8 cellular contexts compared by ENCODE assay signal in the genomic region with DNA sequence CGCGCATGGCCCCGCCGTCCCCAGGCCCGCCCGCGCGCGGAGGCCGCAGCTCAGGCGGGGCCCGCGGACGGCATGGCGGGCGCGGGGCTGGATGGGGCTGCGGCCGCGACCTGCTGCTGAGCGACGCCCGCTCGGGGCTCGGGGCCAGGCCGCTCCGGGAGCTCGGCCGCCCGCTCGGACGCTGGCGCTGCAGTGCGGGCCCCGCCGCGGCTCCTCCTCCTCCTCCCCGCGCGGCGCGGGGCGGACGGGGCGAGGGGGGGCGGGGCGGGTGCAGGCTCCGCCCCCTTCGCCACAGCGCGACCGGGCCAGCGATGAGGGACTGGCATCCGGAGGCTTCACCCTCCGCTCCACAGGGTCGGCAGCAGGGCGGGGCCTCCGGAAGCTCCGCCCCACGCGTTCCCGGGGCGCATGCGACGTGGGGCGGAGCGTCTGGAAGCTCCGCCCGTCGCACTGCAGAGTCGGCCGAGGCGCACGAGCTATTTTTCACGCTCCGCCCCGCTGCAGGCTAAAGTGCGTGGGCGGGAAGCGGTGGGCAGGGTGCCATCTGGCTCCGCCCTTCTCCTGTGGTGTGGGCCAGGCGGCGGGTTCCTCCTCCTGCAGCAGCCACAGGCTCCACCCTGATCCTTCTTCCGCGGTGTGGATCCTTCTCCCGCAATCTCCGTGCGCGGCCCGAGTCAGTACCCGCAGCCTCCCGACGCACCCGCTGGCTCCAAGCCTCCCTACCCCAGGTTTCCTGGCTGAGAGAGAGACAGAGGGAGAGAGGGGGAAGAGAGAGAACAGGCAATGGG. TPM values are rescaled to one million over a fixed set of nuclear protein-coding genes. Genes with fewer than 3 reads are reported as not detected.
A peak's percentile ranks its signal among the peaks of the same experiment; 100 is the strongest.
DNase-seq lines count a peak whose midpoint lies in the region; ATAC-seq and TF ChIP-seq lines count a peak whose summit lies in the region.
"Not testable (repeated sequence)": the region's sequence is repeated elsewhere in the genome, so short reads cannot be mapped to it uniquely, and the experiment has no call there.

A gene (minus strand): TSS at position 196 of the 788 bp plus-strand sequence. CDS start 209 bp downstream, outside the sequence.

- not testable (repeated sequence) for H3K4me1 ChIP-seq in cardiac muscle cell (ENCODE audit: low read depth)

- peak within 1 kb of the TSS; percentile 95 for H3K4me3 Mint-ChIP-seq in activated B cell treated with CpG ODN at 0.5 μM for 24 hours
- H3K4me3 Mint-ChIP-seq in stimulated activated memory B cell treated with anti-CD40 and anti-IgM and Interleukin-4, amounts not matched to agents 10 μg/mL and 1 μg/mL and 100 μg/mL, for 72 hours: peak within 1 kb of the TSS; percentile 96

- H3K27me3 Mint-ChIP-seq in activated B cell treated with CpG ODN at 0.5 μM for 24 hours; stimulated activated memory B cell treated with anti-CD40 and anti-IgM and Interleukin-4, amounts not matched to agents 10 μg/mL and 1 μg/mL and 100 μg/mL, for 72 hours: not testable (repeated sequence)

- intact Hi-C loops in activated B cell treated with CpG ODN at 0.5 μM for 24 hours (cut with micrococcal nuclease): loop anchor here (2.0 kb wide), 1 partner anchor 17 kb away; no protein-coding TSS in a partner anchor

- H3K27me3 ChIP-seq in cardiac muscle cell: not testable (repeated sequence)

- CTCF ChIA-PET in activated B cell treated with CpG ODN at 0.5 μM for 24 hours (lab: Charles Lee): interaction anchor here (0.8 to 0.9 kb wide), 2 partner anchors 19 to 113 kb away, joined by 3 to 4 read pairs; no protein-coding TSS in a partner anchor

- not testable (repeated sequence) for H3K36me3 ChIP-seq in cardiac muscle cell

- ATAC-seq in activated B cell treated with CpG ODN at 0.5 μM for 24 hours (ENCODE audit: low read depth): peak; percentile 79
- peak; percentile 74 for ATAC-seq in stimulated activated memory B cell treated with anti-CD40 and anti-IgM and Interleukin-4, amounts not matched to agents 10 μg/mL and 1 μg/mL and 100 μg/mL, for 72 hours

- peak within 1 kb of the TSS; percentile 58 for H3K4me3 ChIP-seq in cardiac muscle cell

- not testable (repeated sequence) for H3K9me3 Mint-ChIP-seq in activated B cell treated with CpG ODN at 0.5 μM for 24 hours; stimulated activated memory B cell treated with anti-CD40 and anti-IgM and Interleukin-4, amounts not matched to agents 10 μg/mL and 1 μg/mL and 100 μg/mL, for 72 hours

- peak within 1 kb of the TSS; percentile 68 for H3K27ac ChIP-seq in cardiac muscle cell

- H3K27ac Mint-ChIP-seq in activated B cell treated with CpG ODN at 0.5 μM for 24 hours: peak within 1 kb of the TSS; percentile 97
- peak within 1 kb of the TSS; percentile 95 for H3K27ac Mint-ChIP-seq in stimulated activated memory B cell treated with anti-CD40 and anti-IgM and Interleukin-4, amounts not matched to agents 10 μg/mL and 1 μg/mL and 100 μg/mL, for 72 hours

- H3K9me3 ChIP-seq in cardiac muscle cell (ENCODE audit: low read depth): not testable (repeated sequence)

- peaks cover 14% of the 10 kb centered on the region for H3K4me1 Mint-ChIP-seq in activated B cell treated with CpG ODN at 0.5 μM for 24 hours
- peaks cover 23% of the 10 kb centered on the region for H3K4me1 Mint-ChIP-seq in stimulated activated memory B cell treated with anti-CD40 and anti-IgM and Interleukin-4, amounts not matched to agents 10 μg/mL and 1 μg/mL and 100 μg/mL, for 72 hours

- DNase-seq in D341Med (ENCODE audit: low spot score) (peak; percentile 68), HK-2 (ENCODE audit: unreplicated experiment) (peak; percentile 77), NCI-H69 (lab: John Stamatoyannopoulos, UW) (peak; percentile 95), activated B cell treated with CpG ODN at 0.5 μM for 24 hours (peak; percentile 100), astrocyte of the hippocampus (ENCODE audit: low read depth, low spot score) (peak; percentile 98), cardiac muscle cell (ENCODE audit: low read depth in 1 of 2, low spot score in 1 of 2) (peak; percentile 90 to 97), nucleus accumbens (lab: John Stamatoyannopoulos, UW) (peak in 55 of 56 donors; percentile 32 to 97 (median 82))

- POLR2A ChIA-PET in activated B cell treated with CpG ODN at 0.5 μM for 24 hours (lab: Charles Lee): interaction anchor here (0.5 to 1.3 kb wide), 5 partner anchors 11 to 429 kb away, joined by 3 to 26 read pairs (median 6); a partner anchor contains a TSS

- TF ChIP-seq CTCF in activated B cell treated with CpG ODN at 0.5 μM for 24 hours (IDR thresholded peaks at IDR 0.05); cardiac muscle cell (IDR thresholded peaks at IDR 0.05; ENCODE audit: low read depth, low read length): not testable (repeated sequence)

- H3K36me3 Mint-ChIP-seq in activated B cell treated with CpG ODN at 0.5 μM for 24 hours (ENCODE audit: low read depth); stimulated activated memory B cell treated with anti-CD40 and anti-IgM and Interleukin-4, amounts not matched to agents 10 μg/mL and 1 μg/mL and 100 μg/mL, for 72 hours: not testable (repeated sequence)

RNA-seq across cellular contexts. Expression of the gene that starts here (rescaled TPM):
- total RNA-seq in activated B cell treated with CpG ODN at 0.5 μM for 24 hours (58.6 and 84.2 TPM in 2 replicates), cardiac muscle cell (115 and 206 TPM in 2 replicates)
- polyA plus RNA-seq in cardiac muscle cell: 49.9 and 55.3 TPM in 2 replicates

Comparison
In these comparisons a context has a peak if more than half of its experiments do, and no peak if none do; other contexts are left out.
1. Peak in every context shown above with its lines: DNase-seq, ATAC-seq, H3K4me3 ChIP-seq and H3K27ac ChIP-seq.